Comparison of ENCODE assay signal across 27 cellular contexts in genomic region chr7:150831851-150832250, GRCh38. TPM values are rescaled to one million over a fixed set of nuclear protein-coding genes. Genes with fewer than 3 reads are reported as not detected.
"Had no signal": no experiment of that assay in that cellular context is flagged by ENCODE, and none has a peak within 500 bp of the region (broad histone marks: within the 10 kb centered on the region; RNA-seq: fewer than 3 reads in every experiment).

No MANE protein-coding gene starts in this region.

- H3K9me3 ChIP-seq: adrenal gland, heart left ventricle, right lobe of liver, thyroid gland had no signal

- H3K36me3 ChIP-seq: adrenal gland, cardiac muscle cell, heart left ventricle, right lobe of liver, thyroid gland had no signal

- DNase-seq: activated CD4-positive, alpha-beta T cell treated with anti-CD3 and anti-CD28 coated beads for 48 hours; activated CD4-positive, alpha-beta T cell treated with anti-CD3 and anti-CD28 coated beads, Interleukin-2, amount 50 U/mL, for 48 hours; activated CD8-positive, alpha-beta memory T cell treated with anti-CD3 and anti-CD28 coated beads for 24 hours; activated effector memory CD4-positive, alpha-beta T cell treated with Interleukin-2 at 50 U/mL for 16 hours; activated naive CD4-positive, alpha-beta T cell treated with Interleukin-2 at 50 U/mL for 16 hours; activated naive CD8-positive, alpha-beta T cell treated with anti-CD3 and anti-CD28 coated beads for 36 hours; adrenal gland; aorta; cortex of kidney; effector memory CD8-positive, alpha-beta T cell; erythroblast; heart left ventricle; immature natural killer cell; right lobe of liver; stimulated activated CD4-positive, alpha-beta T cell treated with anti-CD3 and anti-CD28 coated beads, Interleukin-4, amount 100 ng/mL, for 4 hours; stimulated activated CD8-positive, alpha-beta memory T cell treated with anti-CD3 and anti-CD28 coated beads, Interleukin-4, amount 100 ng/mL, for 48 hours; stimulated activated naive CD8-positive, alpha-beta T cell treated with anti-CD3 and anti-CD28 coated beads, Interleukin-15, amount 100 ng/mL, for 72 hours; T-helper 1 cell; T-helper 9 cell; thyroid gland had no signal

- ATAC-seq: activated CD4-positive, CD25-positive, alpha-beta regulatory T cell treated with anti-CD3 and anti-CD28 coated beads, Interleukin-2, amount 50 U/mL, for 24 hours; effector memory CD8-positive, alpha-beta T cell; heart left ventricle; natural killer cell treated with Interleukin-12 subunit alpha and Interleukin-12 subunit beta and Interleukin-15 and Interleukin-18, amount 100 ng/mL, for 72 hours; stimulated activated memory B cell treated with anti-CD40 and anti-IgM and Interleukin-4, amounts not matched to agents 10 μg/mL and 1 μg/mL and 100 μg/mL, for 72 hours; stimulated activated naive CD8-positive, alpha-beta T cell treated with anti-CD3 and anti-CD28 coated beads, Interleukin-15, amount 100 ng/mL, for 72 hours had no signal

- H3K4me3 ChIP-seq: adrenal gland, cardiac muscle cell, heart left ventricle, right lobe of liver, skin epidermis, thyroid gland had no signal

- H3K4me1 ChIP-seq: thyroid gland had no signal

- H3K27ac ChIP-seq: adrenal gland, cardiac muscle cell, heart left ventricle, right lobe of liver, skin epidermis, thyroid gland, VCaP had no signal

- H3K27me3 ChIP-seq: adrenal gland, right lobe of liver, thyroid gland had no signal

RNA-seq across cellular contexts. Expression of gene AOC1, which starts 20.5 kb away (rescaled TPM):
- total RNA-seq: activated naive CD8-positive, alpha-beta T cell treated with anti-CD3 and anti-CD28 coated beads for 36 hours; natural killer cell treated with Interleukin-12 subunit alpha and Interleukin-12 subunit beta and Interleukin-15 and Interleukin-18, amount 100 ng/mL, for 72 hours; omental fat pad had no signal

RNA-seq across cellular contexts. Expression of gene TMEM176A, which starts 31.3 kb away (rescaled TPM):
- total RNA-seq: activated naive CD8-positive, alpha-beta T cell treated with anti-CD3 and anti-CD28 coated beads for 36 hours had no signal

RNA-seq across cellular contexts. Expression of gene TMEM176B, which starts 31.7 kb away (rescaled TPM):
- total RNA-seq: activated naive CD8-positive, alpha-beta T cell treated with anti-CD3 and anti-CD28 coated beads for 36 hours had no signal
